8 cellular contexts compared by ENCODE assay signal in genomic region chr1:85109475-85109874, GRCh38.
DNase-seq lines count a peak whose midpoint lies in the region; ATAC-seq and TF ChIP-seq lines count a peak whose summit lies in the region.

No MANE protein-coding gene starts in this region.

- ATAC-seq in heart left ventricle, result peak; percentile 83 to 94 (median 91)
- ATAC-seq in GM19452 (IDR thresholded peaks at IDR 0.05; ENCODE audit: unreplicated experiment), result no peak

- peaks cover 0 to 2% (median 2%) of the 10 kb centered on the region in 3 donors for H3K36me3 Mint-ChIP-seq in CD8-positive, alpha-beta memory T cell
- no peaks in the 10 kb centered on the region for H3K36me3 Mint-ChIP-seq in activated naive CD8-positive, alpha-beta T cell treated with anti-CD3 and anti-CD28 coated beads for 36 hours

- intact Hi-C loops in heart left ventricle (cut with DNase I), result loop anchor here (1.0 to 5.0 kb wide), 7 partner anchors 143 to 150 kb away; partner anchors contain the start of gene C1orf52 (in 3 of the 10)

- no peak overlapping the region for H3K27ac Mint-ChIP-seq in CD8-positive, alpha-beta memory T cell
- H3K27ac Mint-ChIP-seq in activated naive CD8-positive, alpha-beta T cell treated with anti-CD3 and anti-CD28 coated beads for 36 hours, result no peak overlapping the region

- H3K36me3 ChIP-seq in CD8-positive, alpha-beta memory T cell (ENCODE audit: insufficient read depth, low read length), result no peaks in the 10 kb centered on the region
- H3K36me3 ChIP-seq in heart left ventricle, result no peaks in the 10 kb centered on the region

- no peaks in the 10 kb centered on the region for H3K9me3 Mint-ChIP-seq in CD8-positive, alpha-beta memory T cell
- no peaks in the 10 kb centered on the region for H3K9me3 Mint-ChIP-seq in activated naive CD8-positive, alpha-beta T cell treated with anti-CD3 and anti-CD28 coated beads for 36 hours

- CTCF ChIA-PET in CD8-positive, alpha-beta memory T cell (lab: Charles Lee), result interaction anchor here (0.6 to 3.7 kb wide), 11 partner anchors 14 to 164 kb away, joined by 3 to 27 read pairs (median 4); partner anchors contain the start of gene C1orf52

- peaks cover 0 to 2% of the 10 kb centered on the region in 2 donors for H3K27me3 Mint-ChIP-seq in CD8-positive, alpha-beta memory T cell
- no peaks in the 10 kb centered on the region for H3K27me3 Mint-ChIP-seq in activated naive CD8-positive, alpha-beta T cell treated with anti-CD3 and anti-CD28 coated beads for 36 hours

- no peak overlapping the region for H3K27ac ChIP-seq in CD8-positive, alpha-beta memory T cell (ENCODE audit: low read depth, low read length)
- no peak overlapping the region for H3K27ac ChIP-seq in heart left ventricle

- TF ChIP-seq CTCF in heart left ventricle (IDR thresholded peaks at IDR 0.05) (peak; percentile 49 to 77 (median 70)), retinal pigment epithelial cell (conservative IDR thresholded peaks at IDR 0.05; ENCODE audit: low read depth, low read length) (peak; percentile 93)

- TF ChIP-seq POLR2A in heart left ventricle (IDR thresholded peaks at IDR 0.05), result no peak

- H3K4me1 ChIP-seq in CD8-positive, alpha-beta memory T cell (ENCODE audit: insufficient read depth, low read length), result no peaks in the 10 kb centered on the region
- no peaks in the 10 kb centered on the region for H3K4me1 ChIP-seq in heart left ventricle

- POLR2A ChIA-PET in CD8-positive, alpha-beta memory T cell (lab: Charles Lee), result interaction anchor here (1.0 kb wide), 1 partner anchor 150 kb away, joined by 3 read pairs; the partner anchor contains the start of gene C1orf52

- no peak overlapping the region for H3K4me3 Mint-ChIP-seq in CD8-positive, alpha-beta memory T cell
- H3K4me3 Mint-ChIP-seq in activated naive CD8-positive, alpha-beta T cell treated with anti-CD3 and anti-CD28 coated beads for 36 hours, result no peak overlapping the region

- no peaks in the 10 kb centered on the region for H3K9me3 ChIP-seq in CD8-positive, alpha-beta memory T cell (ENCODE audit: low read length)
- no peaks in the 10 kb centered on the region for H3K9me3 ChIP-seq in heart left ventricle

- no peaks in the 10 kb centered on the region for H3K4me1 Mint-ChIP-seq in CD8-positive, alpha-beta memory T cell
- no peaks in the 10 kb centered on the region for H3K4me1 Mint-ChIP-seq in activated naive CD8-positive, alpha-beta T cell treated with anti-CD3 and anti-CD28 coated beads for 36 hours

- H3K27me3 ChIP-seq in CD8-positive, alpha-beta memory T cell (ENCODE audit: insufficient read depth, low read length, poor library complexity, severe bottlenecking), result no peaks in the 10 kb centered on the region
- H3K27me3 ChIP-seq in heart left ventricle, result no peaks in the 10 kb centered on the region

- peak; percentile 1 to 62 (median 19) for DNase-seq in CD8-positive, alpha-beta memory T cell
- DNase-seq in GM19238 (ENCODE audit: insufficient read length, low spot score), result peak; percentile 19
- peak; percentile 59 for DNase-seq in HuH-7 (ENCODE audit: low spot score)
- DNase-seq in OCI-M1 (lab: John Stamatoyannopoulos, UW), result peak; percentile 79
- DNase-seq in activated naive CD8-positive, alpha-beta T cell treated with anti-CD3 and anti-CD28 coated beads for 36 hours, result peak; percentile 23
- DNase-seq in heart left ventricle, result peak in 4 of 5 donors; percentile 32 to 55 (median 45)
- peak; percentile 29 for DNase-seq in retinal pigment epithelial cell (ENCODE audit: low read depth)

- H3K4me3 ChIP-seq in CD8-positive, alpha-beta memory T cell (ENCODE audit: low read length), result no peak overlapping the region
- H3K4me3 ChIP-seq in heart left ventricle, result no peak overlapping the region
- H3K4me3 ChIP-seq in retinal pigment epithelial cell (ENCODE audit: low read length), result no peak overlapping the region

Comparison
In these comparisons a context has a peak if more than half of its experiments do, and no peak if none do; other contexts are left out.
1. DNase-seq: peak in every context shown above with its lines; median percentile 79 in OCI-M1; 59 in HuH-7; 45 in heart left ventricle; 29 in retinal pigment epithelial cell; 23 in activated naive CD8-positive, alpha-beta T cell treated with anti-CD3 and anti-CD28 coated beads for 36 hours; 19 in CD8-positive, alpha-beta memory T cell; 19 in GM19238.